In the genomic region with DNA sequence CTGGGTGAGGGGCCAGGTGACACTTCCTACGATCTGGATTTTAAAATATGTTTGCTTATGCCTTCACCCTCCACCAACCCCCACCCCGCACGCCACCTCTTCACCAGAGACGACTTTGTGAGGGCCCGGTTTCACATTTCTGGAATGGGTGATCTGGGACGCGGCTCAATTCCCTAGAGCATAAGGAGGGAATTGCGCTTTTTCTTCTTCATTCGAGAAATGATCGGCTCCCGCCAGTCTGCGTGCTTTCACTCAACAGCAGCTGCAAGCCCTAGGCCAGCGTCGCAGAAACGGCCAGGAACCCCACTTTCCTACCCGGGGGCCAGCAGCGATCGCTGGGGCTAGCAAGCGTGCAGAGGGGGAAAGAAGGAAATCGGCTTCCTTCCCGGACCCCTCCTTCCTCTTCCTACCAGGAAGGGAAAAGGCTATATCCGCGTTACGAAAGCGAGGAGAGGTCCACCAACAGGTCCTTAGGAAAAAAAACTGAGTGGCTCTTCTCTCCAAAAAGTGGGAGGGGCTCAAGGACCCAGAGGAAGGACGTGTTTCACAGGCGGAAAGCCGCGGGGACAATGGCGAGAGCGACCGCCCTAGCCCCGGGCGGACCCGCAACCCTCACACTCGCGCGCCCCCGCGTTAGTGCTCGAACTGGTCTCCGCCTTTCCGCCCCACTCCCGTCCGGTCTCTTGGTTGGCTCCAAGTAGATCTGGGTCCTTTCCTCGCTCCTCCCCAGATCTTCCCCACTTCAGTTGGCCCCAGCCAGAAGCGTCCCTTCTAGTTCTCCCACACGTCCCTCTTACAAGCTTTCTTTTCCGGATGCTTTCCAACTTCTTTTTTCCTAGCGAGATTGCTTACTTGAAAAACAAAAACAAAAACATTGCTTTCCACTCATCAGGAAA, we compare ENCODE assay signal across 8 cellular contexts. TPM values are rescaled to one million over a fixed set of nuclear protein-coding genes. Genes with fewer than 3 reads are reported as not detected.
DNase-seq lines count a peak whose midpoint lies in the region; ATAC-seq lines count a peak whose summit lies in the region.

No MANE protein-coding gene starts in this region.

- peaks cover 0 to 16% of the 10 kb centered on the region in 2 donors for H3K27me3 ChIP-seq in naive thymus-derived CD4-positive, alpha-beta T cell (ENCODE audit: control insufficient read depth in 2 of 2, insufficient read depth in 2 of 2, low read length in 2 of 2)

- peaks cover 5% of the 10 kb centered on the region for H3K36me3 Mint-ChIP-seq in activated T-helper 17 cell treated with anti-CD3 and anti-CD28 coated beads, Interleukin-2, amount 50 U/mL, for 72 hours (ENCODE audit: low read depth)
- H3K36me3 Mint-ChIP-seq in naive thymus-derived CD4-positive, alpha-beta T cell = peaks cover 0 to 5% (median 0%) of the 10 kb centered on the region in 5 donors

- H3K4me1 ChIP-seq in naive thymus-derived CD4-positive, alpha-beta T cell (ENCODE audit: control insufficient read depth in 2 of 2, insufficient read depth in 2 of 2, low read length in 2 of 2) = peaks cover 3 to 11% of the 10 kb centered on the region in 2 donors

- peaks cover 15% of the 10 kb centered on the region for H3K4me1 Mint-ChIP-seq in activated T-helper 17 cell treated with anti-CD3 and anti-CD28 coated beads, Interleukin-2, amount 50 U/mL, for 72 hours
- peaks cover 31 to 39% (median 34%) of the 10 kb centered on the region in 7 donors for H3K4me1 Mint-ChIP-seq in naive thymus-derived CD4-positive, alpha-beta T cell

- peaks cover 65% of the 10 kb centered on the region for H3K27me3 Mint-ChIP-seq in activated T-helper 17 cell treated with anti-CD3 and anti-CD28 coated beads, Interleukin-2, amount 50 U/mL, for 72 hours
- H3K27me3 Mint-ChIP-seq in naive thymus-derived CD4-positive, alpha-beta T cell = peaks cover 62 to 73% (median 66%) of the 10 kb centered on the region in 5 donors

- peak overlapping the region; percentile 75 for H3K4me3 Mint-ChIP-seq in activated T-helper 17 cell treated with anti-CD3 and anti-CD28 coated beads, Interleukin-2, amount 50 U/mL, for 72 hours
- H3K4me3 Mint-ChIP-seq in naive thymus-derived CD4-positive, alpha-beta T cell = peak overlapping the region; percentile 69 to 89 (median 82)

- CTCF ChIA-PET in naive thymus-derived CD4-positive, alpha-beta T cell (lab: Charles Lee) = interaction anchor here (3.3 kb wide), 1 partner anchor 1899 kb away, joined by 23 read pairs; no protein-coding TSS in a partner anchor

- no peaks in the 10 kb centered on the region for H3K36me3 ChIP-seq in naive thymus-derived CD4-positive, alpha-beta T cell (ENCODE audit: control insufficient read depth in 2 of 3, insufficient read depth in 3 of 3, low read length in 3 of 3)

- ATAC-seq in activated T-helper 17 cell treated with anti-CD3 and anti-CD28 coated beads, Interleukin-2, amount 50 U/mL, for 72 hours (replicated peaks) = peak; percentile 7
- ATAC-seq in naive thymus-derived CD4-positive, alpha-beta T cell = no peak
- no peak for ATAC-seq in GM21381 (IDR thresholded peaks at IDR 0.05; ENCODE audit: unreplicated experiment)

- DNase-seq in AG20443 (ENCODE audit: low spot score) = peak; percentile 87
- DNase-seq in HPDE6-E6E7 (ENCODE audit: extremely low spot score) = peak; percentile 55
- peak; percentile 68 for DNase-seq in foreskin melanocyte
- DNase-seq in naive thymus-derived CD4-positive, alpha-beta T cell = peak in 2 of 9 donors; percentile 5 to 30
- DNase-seq in GM19238 (ENCODE audit: insufficient read length, low spot score) = no peak
- no peak for DNase-seq in activated effector memory CD4-positive, alpha-beta T cell treated with anti-CD3 and anti-CD28 coated beads, Interleukin-2, amount 50 U/mL, for 16 hours

- no peak overlapping the region for H3K27ac Mint-ChIP-seq in activated T-helper 17 cell treated with anti-CD3 and anti-CD28 coated beads, Interleukin-2, amount 50 U/mL, for 72 hours
- peak overlapping the region in 3 of 9 donors; percentile 12 to 67 (median 46) for H3K27ac Mint-ChIP-seq in naive thymus-derived CD4-positive, alpha-beta T cell

- H3K27ac ChIP-seq in naive thymus-derived CD4-positive, alpha-beta T cell (ENCODE audit: low read depth, low read length) = no peak overlapping the region

- H3K9me3 Mint-ChIP-seq in activated T-helper 17 cell treated with anti-CD3 and anti-CD28 coated beads, Interleukin-2, amount 50 U/mL, for 72 hours = no peaks in the 10 kb centered on the region
- peaks cover 0 to 7% (median 0%) of the 10 kb centered on the region in 11 donors for H3K9me3 Mint-ChIP-seq in naive thymus-derived CD4-positive, alpha-beta T cell

- H3K4me3 ChIP-seq in naive thymus-derived CD4-positive, alpha-beta T cell (ENCODE audit: low read length) = peak overlapping the region; percentile 22

- POLR2A ChIA-PET in naive thymus-derived CD4-positive, alpha-beta T cell (lab: Charles Lee) = no interaction called here

- intact Hi-C loops in naive thymus-derived CD4-positive, alpha-beta T cell (cut with micrococcal nuclease) = loop anchor here (5.0 to 10.0 kb wide), 8 partner anchors 716 to 1989 kb away; partner anchors contain the start of gene MRPL39 (in 2 of the 2)

- no peaks in the 10 kb centered on the region for H3K9me3 ChIP-seq in naive thymus-derived CD4-positive, alpha-beta T cell (ENCODE audit: control insufficient read depth in 2 of 3, low read length in 3 of 3)

RNA-seq across cellular contexts. Expression of gene ADAMTS1, which starts 1.1 kb away (rescaled TPM):
- total RNA-seq in activated T-helper 17 cell treated with anti-CD3 and anti-CD28 coated beads, Interleukin-2, amount 50 U/mL, for 72 hours = under 1 TPM in 1 of 2 donors, not detected in 1; 0.05 TPM
- total RNA-seq in naive thymus-derived CD4-positive, alpha-beta T cell = 1 to 10 TPM in 2 of 5 experiments, under 1 TPM in 1, not detected in 2; 0.56 to 7.6 (median 3.3) TPM
- polyA plus RNA-seq in naive thymus-derived CD4-positive, alpha-beta T cell = under 1 TPM; 0.48 to 0.71 TPM

Comparison
In these comparisons a context has a peak if more than half of its experiments do, and no peak if none do; other contexts are left out.
1. DNase-seq: peak in AG20443 (single experiment), HPDE6-E6E7 (single experiment) and foreskin melanocyte (single experiment); none in GM19238 (single experiment) and activated effector memory CD4-positive, alpha-beta T cell treated with anti-CD3 and anti-CD28 coated beads, Interleukin-2, amount 50 U/mL, for 16 hours (single experiment).